In the genomic region with DNA sequence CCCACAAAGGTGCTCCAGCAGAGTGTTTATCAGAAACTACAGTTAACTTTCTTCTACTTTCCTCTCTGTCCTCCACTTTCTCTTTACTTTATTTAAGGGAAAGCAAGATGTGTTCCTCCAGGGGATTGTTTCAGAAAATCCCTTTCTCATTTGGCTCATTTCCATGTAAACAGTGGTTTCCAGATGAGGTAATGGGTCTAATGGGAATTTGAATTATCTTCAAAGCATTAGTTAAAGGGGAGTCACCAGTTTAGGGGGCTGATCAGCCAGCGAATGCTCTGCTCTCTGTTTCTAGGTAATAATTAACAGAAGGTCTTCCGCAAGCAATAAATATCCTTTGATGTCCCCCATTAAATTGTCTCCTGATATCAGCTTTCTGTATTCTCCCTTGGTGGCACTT, we compare ENCODE assay signal across 17 cellular contexts.
"Had no signal": no experiment of that assay in that cellular context is flagged by ENCODE, and none has a peak within 500 bp of the region (broad histone marks: within the 10 kb centered on the region; RNA-seq: fewer than 3 reads in every experiment).

No MANE protein-coding gene starts in this region.

- DNase-seq: activated CD4-positive, alpha-beta T cell treated with anti-CD3 and anti-CD28 coated beads for 4 hours; activated CD8-positive, alpha-beta memory T cell treated with anti-CD3 and anti-CD28 coated beads, Interleukin-2, amount 50 U/mL, for 4 hours; activated CD8-positive, alpha-beta T cell treated with anti-CD3 and anti-CD28 coated beads for 36 hours; activated naive CD4-positive, alpha-beta T cell; esophagus squamous epithelium; gastrocnemius medialis; natural killer cell; occipital lobe; sigmoid colon; stimulated activated CD4-positive, alpha-beta T cell treated with anti-CD3 and anti-CD28 coated beads, Interleukin-4, amount 100 ng/mL, for 4 hours; stimulated activated naive CD8-positive, alpha-beta T cell treated with anti-CD3 and anti-CD28 coated beads, Interleukin-15, amount 100 ng/mL, for 72 hours; testis had no signal

- H3K9me3 ChIP-seq: ascending aorta, esophagus squamous epithelium, gastrocnemius medialis, prostate gland, sigmoid colon, testis had no signal

- H3K4me1 Mint-ChIP-seq: natural killer cell; stimulated activated naive CD8-positive, alpha-beta T cell treated with anti-CD3 and anti-CD28 coated beads, Interleukin-15, amount 100 ng/mL, for 72 hours had no signal

- H3K4me3 Mint-ChIP-seq: activated CD8-positive, alpha-beta T cell treated with anti-CD3 and anti-CD28 coated beads for 36 hours; natural killer cell; stimulated activated naive CD8-positive, alpha-beta T cell treated with anti-CD3 and anti-CD28 coated beads, Interleukin-15, amount 100 ng/mL, for 72 hours; T-helper 1 cell treated with Interleukin-12 subunit alpha and Interleukin-12 subunit beta and Interleukin-4 antibody, amounts not matched to agents 30 μg/mL and 1 μg/mL, for 36 hours had no signal

- ATAC-seq: activated CD8-positive, alpha-beta T cell treated with anti-CD3 and anti-CD28 coated beads for 36 hours; gastrocnemius medialis; natural killer cell; stimulated activated naive CD8-positive, alpha-beta T cell treated with anti-CD3 and anti-CD28 coated beads, Interleukin-15, amount 100 ng/mL, for 72 hours had no signal

- H3K27me3 ChIP-seq: ascending aorta, esophagus squamous epithelium, gastrocnemius medialis, hepatocyte, sigmoid colon, testis had no signal

- H3K27ac ChIP-seq: ascending aorta, esophagus squamous epithelium, gastrocnemius medialis, hepatocyte, prostate gland, sigmoid colon, testis had no signal

- H3K27me3 Mint-ChIP-seq: stimulated activated naive CD8-positive, alpha-beta T cell treated with anti-CD3 and anti-CD28 coated beads, Interleukin-15, amount 100 ng/mL, for 72 hours had no signal

- H3K36me3 Mint-ChIP-seq: natural killer cell had no signal

- H3K4me3 ChIP-seq: ascending aorta, esophagus squamous epithelium, gastrocnemius medialis, hepatocyte, lung, prostate gland, sigmoid colon, testis had no signal

- H3K4me1 ChIP-seq: ascending aorta, esophagus squamous epithelium, gastrocnemius medialis, prostate gland, sigmoid colon, testis had no signal

- H3K9me3 Mint-ChIP-seq: activated CD8-positive, alpha-beta T cell treated with anti-CD3 and anti-CD28 coated beads for 36 hours; natural killer cell; stimulated activated naive CD8-positive, alpha-beta T cell treated with anti-CD3 and anti-CD28 coated beads, Interleukin-15, amount 100 ng/mL, for 72 hours; T-helper 1 cell treated with Interleukin-12 subunit alpha and Interleukin-12 subunit beta and Interleukin-4 antibody, amounts not matched to agents 30 μg/mL and 1 μg/mL, for 36 hours had no signal

- H3K27ac Mint-ChIP-seq: activated CD8-positive, alpha-beta T cell treated with anti-CD3 and anti-CD28 coated beads for 36 hours; natural killer cell; stimulated activated naive CD8-positive, alpha-beta T cell treated with anti-CD3 and anti-CD28 coated beads, Interleukin-15, amount 100 ng/mL, for 72 hours; T-helper 1 cell treated with Interleukin-12 subunit alpha and Interleukin-12 subunit beta and Interleukin-4 antibody, amounts not matched to agents 30 μg/mL and 1 μg/mL, for 36 hours had no signal

- H3K36me3 ChIP-seq: ascending aorta, esophagus squamous epithelium, gastrocnemius medialis, prostate gland, sigmoid colon had no signal
